ENCODE assay signal across 10 cellular contexts in genomic region chr16:88922114-88922825, GRCh38. TPM values are rescaled to one million over a fixed set of nuclear protein-coding genes. Genes with fewer than 3 reads are reported as not detected.
A peak's percentile ranks its signal among the peaks of the same experiment; 100 is the strongest.
DNase-seq lines count a peak whose midpoint lies in the region; ATAC-seq and TF ChIP-seq lines count a peak whose summit lies in the region.
"Had no signal": no experiment of that assay in that cellular context is flagged by ENCODE, and none has a peak within 500 bp of the region (broad histone marks: within the 10 kb centered on the region; RNA-seq: fewer than 3 reads in every experiment).

No MANE protein-coding gene starts in this region.

- H3K4me1 ChIP-seq in left ventricle myocardium inferior (peaks cover 87% of the 10 kb centered on the region), gastrocnemius medialis (peaks cover 33 to 41% of the 10 kb centered on the region in 2 donors)

- peak overlapping the region; percentile 56 for H3K27ac Mint-ChIP-seq in activated B cell treated with CpG ODN at 0.5 μM for 24 hours
- H3K27ac Mint-ChIP-seq: activated CD8-positive, alpha-beta T cell treated with anti-CD3 and anti-CD28 coated beads, Interleukin-2, amount 10 ng/mL, durations not matched to agents 7 days and 5 days had no signal

- TF ChIP-seq POLR2A in gastrocnemius medialis (IDR thresholded peaks at IDR 0.05): no peak

- H3K36me3 Mint-ChIP-seq in activated B cell treated with CpG ODN at 0.5 μM for 24 hours (ENCODE audit: low read depth): peaks cover 13% of the 10 kb centered on the region

- H3K4me3 ChIP-seq in left ventricle myocardium inferior (peak overlapping the region; percentile 53), gastrocnemius medialis (peak overlapping the region in 1 of 4 donors; percentile 15)

- H3K27me3 ChIP-seq in left ventricle myocardium inferior (ENCODE audit: low read depth) (peaks cover 48% of the 10 kb centered on the region), gastrocnemius medialis (no peaks in the 10 kb centered on the region)

- POLR2A ChIA-PET in activated B cell treated with CpG ODN at 0.5 μM for 24 hours (lab: Charles Lee): interaction anchor here (0.9 to 1.3 kb wide), 3 partner anchors 45 to 177 kb away, joined by 3 to 4 read pairs (median 4); partner anchors contain the start of gene APRT

- H3K36me3 ChIP-seq in left ventricle myocardium inferior: no peaks in the 10 kb centered on the region
- H3K36me3 ChIP-seq in gastrocnemius medialis: no peaks in the 10 kb centered on the region

- no peaks in the 10 kb centered on the region for H3K9me3 Mint-ChIP-seq in activated B cell treated with CpG ODN at 0.5 μM for 24 hours

- intact Hi-C loops in activated B cell treated with CpG ODN at 0.5 μM for 24 hours (cut with micrococcal nuclease): no loop called here
- intact Hi-C loops in left ventricle myocardium inferior (cut with micrococcal nuclease): no loop called here
- intact Hi-C loops in gastrocnemius medialis (cut with DNase I; ENCODE audit: low total_unique reads): no loop called here

- no peak for ATAC-seq in activated B cell treated with CpG ODN at 0.5 μM for 24 hours (ENCODE audit: low read depth)
- peak in 1 of 2 donors; percentile 53 for ATAC-seq in gastrocnemius medialis
- no peak for ATAC-seq in GM19467 (IDR thresholded peaks at IDR 0.05; ENCODE audit: unreplicated experiment)
- ATAC-seq in GM19328 (IDR thresholded peaks at IDR 0.05; ENCODE audit: unreplicated experiment): no peak
- ATAC-seq: activated CD8-positive, alpha-beta T cell treated with anti-CD3 and anti-CD28 coated beads, Interleukin-2, amount 10 ng/mL, durations not matched to agents 7 days and 5 days had no signal

- TF ChIP-seq CTCF in activated B cell treated with CpG ODN at 0.5 μM for 24 hours (IDR thresholded peaks at IDR 0.05) (no peak), left ventricle myocardium inferior (IDR thresholded peaks at IDR 0.05; ENCODE audit: borderline replicate concordance) (peak; percentile 33), gastrocnemius medialis (IDR thresholded peaks at IDR 0.05 in 4 of 5, conservative IDR thresholded peaks at IDR 0.05 in 1 of 5) (no peak)

- CTCF ChIA-PET in activated B cell treated with CpG ODN at 0.5 μM for 24 hours (lab: Charles Lee): interaction anchor here (1.5 kb wide), 1 partner anchor 15 kb away, joined by 3 read pairs; no protein-coding TSS in a partner anchor

- in situ Hi-C loops in gastrocnemius medialis (cut with MboI; ENCODE audit: low sequenced_read_pairs in 4 of 4): no loop called here

- H3K27ac ChIP-seq in left ventricle myocardium inferior (replicated peaks) (peak overlapping the region; percentile 90), gastrocnemius medialis (peak overlapping the region; percentile 53 to 75 (median 66))

- H3K9me3 ChIP-seq in left ventricle myocardium inferior (replicated peaks) (no peaks in the 10 kb centered on the region), gastrocnemius medialis (no peaks in the 10 kb centered on the region)

- H3K4me3 Mint-ChIP-seq in activated B cell treated with CpG ODN at 0.5 μM for 24 hours: peak overlapping the region; percentile 66
- H3K4me3 Mint-ChIP-seq: activated CD8-positive, alpha-beta T cell treated with anti-CD3 and anti-CD28 coated beads, Interleukin-2, amount 10 ng/mL, durations not matched to agents 7 days and 5 days had no signal

- DNase-seq in Daoy (ENCODE audit: low read depth): peak; percentile 64
- no peak for DNase-seq in activated B cell treated with CpG ODN at 0.5 μM for 24 hours
- DNase-seq in left ventricle myocardium inferior: peak; percentile 89
- DNase-seq in gastrocnemius medialis: peak in 1 of 2 donors; percentile 54
- no peak for DNase-seq in stimulated activated CD4-positive, alpha-beta T cell treated with anti-CD3 and anti-CD28 coated beads, Interleukin-4, amount 100 ng/mL, for 24 hours
- no peak for DNase-seq in GOT3 (lab: John Stamatoyannopoulos, UW)
- DNase-seq: activated CD8-positive, alpha-beta T cell treated with anti-CD3 and anti-CD28 coated beads, Interleukin-2, amount 10 ng/mL, durations not matched to agents 7 days and 5 days; NCI-H187 had no signal

- peaks cover 78% of the 10 kb centered on the region for H3K4me1 Mint-ChIP-seq in activated B cell treated with CpG ODN at 0.5 μM for 24 hours

- H3K27me3 Mint-ChIP-seq in activated B cell treated with CpG ODN at 0.5 μM for 24 hours: no peaks in the 10 kb centered on the region

RNA-seq across cellular contexts. Expression of gene CBFA2T3, which starts 54.7 kb away (rescaled TPM):
- total RNA-seq in Daoy (2014; rRNA removed; shearing (Covaris generic)): not detected in 2 replicates
- 50.8 and 63.3 TPM in 2 replicates for total RNA-seq in activated B cell treated with CpG ODN at 0.5 μM for 24 hours
- 8.6 TPM for total RNA-seq in left ventricle myocardium inferior
- total RNA-seq in gastrocnemius medialis: 1 to 10 TPM in 3 of 4 donors, under 1 TPM in 1; 0.95 to 7.3 (median 3.3) TPM
- total RNA-seq: activated CD8-positive, alpha-beta T cell treated with anti-CD3 and anti-CD28 coated beads, Interleukin-2, amount 10 ng/mL, durations not matched to agents 7 days and 5 days had no signal

RNA-seq across cellular contexts. Expression of gene PABPN1L, which starts 55.8 kb away (rescaled TPM):
- not detected in 2 replicates for total RNA-seq in Daoy (2014; rRNA removed; shearing (Covaris generic))
- 0.44 and 0.67 TPM in 2 replicates for total RNA-seq in activated B cell treated with CpG ODN at 0.5 μM for 24 hours
- not detected for total RNA-seq in left ventricle myocardium inferior
- not detected for total RNA-seq in gastrocnemius medialis
- total RNA-seq: activated CD8-positive, alpha-beta T cell treated with anti-CD3 and anti-CD28 coated beads, Interleukin-2, amount 10 ng/mL, durations not matched to agents 7 days and 5 days had no signal

Comparison
In these comparisons a context has a peak if more than half of its experiments do, and no peak if none do; other contexts are left out.
1. DNase-seq: peak in Daoy (single experiment) and left ventricle myocardium inferior (single experiment); none in activated B cell treated with CpG ODN at 0.5 μM for 24 hours (single experiment), stimulated activated CD4-positive, alpha-beta T cell treated with anti-CD3 and anti-CD28 coated beads, Interleukin-4, amount 100 ng/mL, for 24 hours (single experiment) and GOT3 (single experiment).